8 cellular contexts compared by ENCODE assay signal in genomic region chr1:152052606-152053005, GRCh38. TPM values are rescaled to one million over a fixed set of nuclear protein-coding genes. Genes with fewer than 3 reads are reported as not detected.
DNase-seq lines count a peak whose midpoint lies in the region; ATAC-seq and TF ChIP-seq lines count a peak whose summit lies in the region.

No MANE protein-coding gene starts in this region.

- H3K4me1 Mint-ChIP-seq in osteocyte (ENCODE audit: unreplicated experiment): peaks cover 22% of the 10 kb centered on the region

- in situ Hi-C loops in G401 (cut with HindIII; ENCODE audit: low sequenced_read_pairs) (no loop called here), transverse colon (cut with MboI; ENCODE audit: low pct_ligation_motif_present in 1 of 4, low pct_unique_long_range_greater_than_20kb in 1 of 4, low sequenced_read_pairs in 3 of 4) (loop anchor here (5.0 to 25.0 kb wide), 6 partner anchors 130 to 410 kb away; no protein-coding TSS in a partner anchor)

- no peak for ATAC-seq in HG03045 (IDR thresholded peaks at IDR 0.05; ENCODE audit: unreplicated experiment)

- no peak overlapping the region for H3K4me3 Mint-ChIP-seq in osteocyte (ENCODE audit: unreplicated experiment)

- no peak for TF ChIP-seq EP300 in transverse colon (IDR thresholded peaks at IDR 0.05; ENCODE audit: low read depth)

- H3K36me3 ChIP-seq in SJCRH30 (no peaks in the 10 kb centered on the region), transverse colon (no peaks in the 10 kb centered on the region)

- H3K9me3 ChIP-seq in SJCRH30 (replicated peaks) (no peaks in the 10 kb centered on the region), transverse colon (no peaks in the 10 kb centered on the region)

- H3K27ac Mint-ChIP-seq in osteocyte (ENCODE audit: unreplicated experiment): no peak overlapping the region

- H3K27me3 ChIP-seq in SJCRH30 (peaks cover 16% of the 10 kb centered on the region), transverse colon (peaks cover 45% of the 10 kb centered on the region)

- 27 to 35% methylated on average over 8 to 11 of the region's 11 CpGs for WGBS in transverse colon (ENCODE audit: low coverage in 1 of 2), 2 donors

- H3K9me3 Mint-ChIP-seq in osteocyte (ENCODE audit: unreplicated experiment): no peaks in the 10 kb centered on the region

- peak; percentile 74 for DNase-seq in G401 (ENCODE audit: low spot score)
- DNase-seq in NAMALWA (ENCODE audit: low spot score): peak; percentile 91
- DNase-seq in SJCRH30: peak; percentile 68 to 87
- DNase-seq in activated naive CD4-positive, alpha-beta T cell (lab: John Stamatoyannopoulos, UW): peak; percentile 57 to 81 (median 79)
- peak; percentile 48 for DNase-seq in foreskin melanocyte
- DNase-seq in osteocyte (ENCODE audit: extremely low spot score, unreplicated experiment): peak; percentile 94
- peak; percentile 88 for DNase-seq in transverse colon

- intact Hi-C loops in transverse colon (cut with DNase I; ENCODE audit: low total_unique reads): loop anchor here (1.0 to 5.0 kb wide), 2 partner anchors 132 to 405 kb away; no protein-coding TSS in a partner anchor

- H3K4me1 ChIP-seq in SJCRH30: peaks cover 5% of the 10 kb centered on the region
- H3K4me1 ChIP-seq in transverse colon: peaks cover 11 to 14% (median 13%) of the 10 kb centered on the region in 4 donors

- H3K36me3 Mint-ChIP-seq in osteocyte (ENCODE audit: unreplicated experiment): no peaks in the 10 kb centered on the region

- TF ChIP-seq CTCF in osteocyte (IDR thresholded peaks at IDR 0.05): peak; percentile 94
- TF ChIP-seq CTCF in transverse colon (IDR thresholded peaks at IDR 0.05): peak; percentile 89 to 93 (median 91)

- H3K27ac ChIP-seq in SJCRH30 (no peak overlapping the region), transverse colon (no peak overlapping the region)

- no peak overlapping the region for H3K4me3 ChIP-seq in SJCRH30
- no peak overlapping the region for H3K4me3 ChIP-seq in transverse colon

- no peak for TF ChIP-seq POLR2A in transverse colon (IDR thresholded peaks at IDR 0.05)

- H3K27me3 Mint-ChIP-seq in osteocyte (ENCODE audit: unreplicated experiment): peaks cover 42% of the 10 kb centered on the region

RNA-seq across cellular contexts. Expression of gene S100A11, which starts 15.8 kb away (rescaled TPM):
- total RNA-seq in G401 (2014; rRNA removed; shearing (Covaris generic)): not detected in 2 replicates
- 492 and 509 TPM in 2 replicates for total RNA-seq in SJCRH30 (2014; rRNA removed; shearing (Covaris generic))
- total RNA-seq in osteocyte: 443 and 446 TPM in 2 replicates
- total RNA-seq in transverse colon: 100 to 1,000 TPM in 1 of 4 donors, 10 to 100 TPM in 3; 35.6 to 108 (median 54.8) TPM

RNA-seq across cellular contexts. Expression of gene TCHHL1, which starts 36.3 kb away (rescaled TPM):
- total RNA-seq in G401 (2014; rRNA removed; shearing (Covaris generic)): not detected in 2 replicates
- total RNA-seq in SJCRH30 (2014; rRNA removed; shearing (Covaris generic)): not detected in 2 replicates
- total RNA-seq in osteocyte: not detected in 2 replicates
- total RNA-seq in transverse colon: not detected

RNA-seq across cellular contexts. Expression of gene S100A10, which starts 58.9 kb away (rescaled TPM):
- not detected in 2 replicates for total RNA-seq in G401 (2014; rRNA removed; shearing (Covaris generic))
- total RNA-seq in SJCRH30 (2014; rRNA removed; shearing (Covaris generic)): 36.4 and 38.3 TPM in 2 replicates
- total RNA-seq in osteocyte: 227 and 234 TPM in 2 replicates
- total RNA-seq in transverse colon: 100 to 1,000 TPM in 3 of 4 donors, 10 to 100 TPM in 1; 59.1 to 289 (median 251) TPM

Comparison
In these comparisons a context has a peak if more than half of its experiments do, and no peak if none do; other contexts are left out.
1. RNA of gene S100A11, which starts 15.8 kb away (total RNA-seq): 492 to 509 TPM in SJCRH30, 443 to 446 TPM in osteocyte and 35.6 to 108 TPM in transverse colon; not detected in G401; every median in the first group is over 10 times any median in the second.
2. RNA of gene S100A10, which starts 58.9 kb away (total RNA-seq): 59.1 to 289 TPM in transverse colon, 227 to 234 TPM in osteocyte and 36.4 to 38.3 TPM in SJCRH30; not detected in G401; every median in the first group is over 10 times any median in the second.
3. Peak in every context shown above with its lines, with median percentiles within 50 percentile points of each other: DNase-seq.